Comparison of ENCODE assay signal across 8 cellular contexts in the genomic region with DNA sequence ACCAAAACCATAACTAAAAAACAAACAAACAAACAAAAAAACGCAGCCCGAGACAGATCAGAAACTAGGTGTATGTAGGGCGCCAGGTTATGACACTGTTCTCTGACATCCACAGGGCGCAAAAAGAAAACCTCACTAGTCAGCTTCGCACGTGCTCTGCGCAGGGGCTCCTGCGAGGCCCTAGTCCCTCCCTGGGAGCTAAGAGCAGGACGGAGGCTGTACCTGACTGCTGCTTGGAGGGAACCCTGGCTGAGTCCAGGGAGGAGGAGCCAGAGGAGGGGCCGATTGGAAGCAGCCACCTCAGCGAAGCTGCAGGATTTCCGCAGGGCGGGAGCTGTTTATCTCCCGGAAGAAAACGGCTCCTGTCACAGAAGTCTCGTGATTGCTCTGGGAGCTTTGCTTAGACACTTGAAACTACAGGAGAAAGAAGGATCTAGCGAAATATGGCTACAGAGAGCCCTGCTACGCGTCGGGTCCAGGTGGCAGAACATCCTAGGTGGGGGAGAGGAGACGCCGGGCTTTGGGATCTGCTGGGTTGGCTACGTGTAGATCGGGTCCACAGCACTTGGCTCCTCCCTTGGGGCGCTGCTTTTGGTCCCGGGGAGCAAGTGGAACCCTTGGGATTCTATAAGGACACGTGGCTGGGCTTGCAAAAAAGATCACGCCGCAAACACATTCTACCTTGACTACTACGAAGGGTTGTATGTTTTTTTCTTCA. TPM values are rescaled to one million over a fixed set of nuclear protein-coding genes. Genes with fewer than 3 reads are reported as not detected.
DNase-seq lines count a peak whose midpoint lies in the region; ATAC-seq and TF ChIP-seq lines count a peak whose summit lies in the region.

Gene GALK2 (plus strand): TSS at position 368 of the 718 bp plus-strand sequence. CDS start 76 bp downstream, at position 444.

- no peak within 1 kb of the TSS for H2AK5ac ChIP-seq in IMR-90 (ENCODE audit: low read depth, low read length)

- H3K9me2 ChIP-seq in PC-9 (ENCODE audit: insufficient read depth), result no peaks in the 10 kb centered on the region

- TF ChIP-seq RAD21 in IMR-90 (IDR thresholded peaks at IDR 0.05; ENCODE audit: low read length), result no peak

- peak within 1 kb of the TSS; percentile 82 for H4K91ac ChIP-seq in IMR-90 (ENCODE audit: insufficient read depth, low read depth, low read length)

- H2BK15ac ChIP-seq in IMR-90 (ENCODE audit: low read depth, low read length), result peak within 1 kb of the TSS; percentile 68; the same call in 1 of the 3 replicates

- BruUV-seq in IMR-90 (replicated peaks; lab: Mats Ljungman, UMichigan) (TSS peak; percentile 44), PC-9 (replicated peaks; lab: Mats Ljungman, UMichigan) (no TSS peak)

- H3K23ac ChIP-seq in IMR-90 (ENCODE audit: low read depth, low read length), result peak within 1 kb of the TSS; percentile 85

- no peaks in the 10 kb centered on the region for H3K9me1 ChIP-seq in IMR-90 (ENCODE audit: insufficient read depth, low read length)

- H4K8ac ChIP-seq in IMR-90 (ENCODE audit: low read depth in 2 of 2, low read length in 2 of 2), result peak within 1 kb of the TSS; percentile 71 to 94

- peak within 1 kb of the TSS; percentile 92 for H3K4me3 Mint-ChIP-seq in activated T-cell treated with anti-CD3 and anti-CD28 coated beads, Interleukin-2, amount 50 U/mL, for 24 hours

- peak within 1 kb of the TSS; percentile 96 for H3K14ac ChIP-seq in IMR-90 (replicated peaks; ENCODE audit: low read depth, low read length)

- CTCF ChIA-PET in IMR-90 (lab: Yijun Ruan, JAX), result interaction anchor here (0.6 to 1.0 kb wide), 3 partner anchors 15 to 1155 kb away, joined by 3 to 4 read pairs (median 3); no protein-coding TSS in a partner anchor
- CTCF ChIA-PET in PC-9 (lab: Charles Lee), result interaction anchor here (0.7 to 1.1 kb wide), 2 partner anchors 15 to 316 kb away, joined by 3 to 4 read pairs; partner anchors contain the start of gene COPS2

- H2BK120ac ChIP-seq in IMR-90 (ENCODE audit: low read depth, low read length), result peak within 1 kb of the TSS; percentile 90

- peak within 1 kb of the TSS; percentile 97 for H3K27ac Mint-ChIP-seq in activated T-cell treated with anti-CD3 and anti-CD28 coated beads, Interleukin-2, amount 50 U/mL, for 24 hours

- H3K9me3 ChIP-seq in IMR-90 (ENCODE audit: control insufficient read depth, insufficient read depth, low read length), result no peaks in the 10 kb centered on the region
- H3K9me3 ChIP-seq in PC-9 (ENCODE audit: insufficient read depth, low read depth), result no peaks in the 10 kb centered on the region
- H3K9me3 ChIP-seq in esophagus (ENCODE audit: control insufficient read depth in 2 of 2, insufficient read depth in 1 of 2, low read depth in 1 of 2, low read length in 1 of 2), result no peaks in the 10 kb centered on the region
- H3K9me3 ChIP-seq in muscle layer of colon (ENCODE audit: low read length), result no peaks in the 10 kb centered on the region

- DNase-seq in DMS 273 treated with DMSO at 0.1 percent for 48 hours (lab: John Stamatoyannopoulos, UW), result peak; percentile 52
- peak; percentile 78 for DNase-seq in IMR-90
- peak; percentile 82 to 84 for DNase-seq in PC-9
- DNase-seq in activated T-cell treated with anti-CD3 and anti-CD28 coated beads, Interleukin-2, amount 50 U/mL, for 24 hours, result peak; percentile 86
- peak; percentile 59 for DNase-seq in stimulated activated CD8-positive, alpha-beta memory T cell treated with anti-CD3 and anti-CD28 coated beads, Interleukin-7, amount 100 ng/mL, for 24 hours (ENCODE audit: low read depth)

- WGBS in IMR-90 (ENCODE audit: extremely low coverage in 2 of 2, insufficient read length in 1 of 2), 2 experiments, result 3% methylated on average over 7 of the region's 30 CpGs; no CpG with 5 or more reads in 1 of the 2 experiments
- WGBS in esophagus, 2 donors, result 4% methylated on average over 30 of the region's 30 CpGs

- H3K27ac ChIP-seq in IMR-90 (ENCODE audit: insufficient read depth, low read length) (peak within 1 kb of the TSS; percentile 74), PC-9 (peak within 1 kb of the TSS; percentile 77), esophagus (ENCODE audit: low read depth in 2 of 2, low read length in 1 of 2) (peak within 1 kb of the TSS; percentile 93 to 96), muscle layer of colon (ENCODE audit: low read depth, low read length) (peak within 1 kb of the TSS; percentile 70)

- peak within 1 kb of the TSS; percentile 68 for H3K18ac ChIP-seq in IMR-90 (ENCODE audit: low read depth, low read length)

- peaks cover 7% of the 10 kb centered on the region for H3F3A ChIP-seq in PC-9 (ENCODE audit: insufficient read depth, low read depth)

- H2AFZ ChIP-seq in IMR-90 (replicated peaks; ENCODE audit: low read length, poor library complexity) (peak within 1 kb of the TSS; percentile 95), PC-9 (peak within 1 kb of the TSS; percentile 90)

- dilution Hi-C loops in IMR-90 (cut with HindIII; ENCODE audit: low sequenced_read_pairs, unreplicated experiment), result no loop called here

- H3K56ac ChIP-seq in IMR-90 (ENCODE audit: extremely low read depth, insufficient read depth, low read length), result peak within 1 kb of the TSS; percentile 85; the same call in 1 of the 2 replicates

- no peaks in the 10 kb centered on the region for H3K9me3 Mint-ChIP-seq in activated T-cell treated with anti-CD3 and anti-CD28 coated beads, Interleukin-2, amount 50 U/mL, for 24 hours

- no peaks in the 10 kb centered on the region for H4K20me1 ChIP-seq in IMR-90 (ENCODE audit: insufficient read depth, low read length)
- no peaks in the 10 kb centered on the region for H4K20me1 ChIP-seq in PC-9 (ENCODE audit: insufficient read depth)

- H3K4me3 ChIP-seq in IMR-90 (ENCODE audit: insufficient read depth, low read depth, low read length), result peak within 1 kb of the TSS; percentile 76
- H3K4me3 ChIP-seq in PC-9, result peak within 1 kb of the TSS; percentile 71
- H3K4me3 ChIP-seq in esophagus (ENCODE audit: low read depth in 1 of 2, low read length in 2 of 2), result peak within 1 kb of the TSS; percentile 71 to 89
- H3K4me3 ChIP-seq in muscle layer of colon (ENCODE audit: low read depth in 1 of 2, low read length in 2 of 2), result peak within 1 kb of the TSS; percentile 58 to 85

- H3K4ac ChIP-seq in IMR-90 (ENCODE audit: low read depth, low read length), result peak within 1 kb of the TSS; percentile 93

- H2AK9ac ChIP-seq in IMR-90 (replicated peaks; ENCODE audit: low read depth, low read length, poor library complexity), result peak within 1 kb of the TSS; percentile 48

- POLR2A ChIA-PET in IMR-90 (lab: Charles Lee; ENCODE audit: unreplicated experiment), result interaction anchor here (0.6 kb wide), 1 partner anchor 300 kb away, joined by 4 read pairs; no protein-coding TSS in a partner anchor
- POLR2A ChIA-PET in PC-9 (lab: Charles Lee; ENCODE audit: unreplicated experiment), result interaction anchor here (1.4 kb wide), 1 partner anchor 15 kb away, joined by 6 read pairs; the partner anchor contains the start of gene COPS2

- ATAC-seq in GM21528 (IDR thresholded peaks at IDR 0.05; ENCODE audit: low FRiP score, unreplicated experiment), result peak; percentile 96
- ATAC-seq in IMR-90 (ENCODE audit: low read depth), result peak; percentile 99

- H3K79me1 ChIP-seq in IMR-90 (ENCODE audit: low read depth in 1 of 2, low read length in 2 of 2), result peaks cover 14 to 47% of the 10 kb centered on the region in 2 experiments

- in situ Hi-C loops in IMR-90 (cut with MboI; ENCODE audit: low sequenced_read_pairs), result no loop called here

- peak; percentile 50 for TF ChIP-seq POLR2A in IMR-90 (IDR thresholded peaks at IDR 0.05; ENCODE audit: low read depth, low read length)

- H3K4me2 ChIP-seq in IMR-90 (ENCODE audit: low read depth, low read length), result peak within 1 kb of the TSS; percentile 86
- H3K4me2 ChIP-seq in PC-9, result peak within 1 kb of the TSS; percentile 94

- intact Hi-C loops in IMR-90 (cut with micrococcal nuclease), result no loop called here
- intact Hi-C loops in PC-9 (cut with micrococcal nuclease; ENCODE audit: unreplicated experiment), result loop anchor here (1.0 kb wide), 1 partner anchor 15 kb away; the partner anchor contains the start of gene COPS2

- TF ChIP-seq CTCF in IMR-90 (conservative IDR thresholded peaks at IDR 0.05; ENCODE audit: low read depth, low read length) (no peak), PC-9 (conservative IDR thresholded peaks at IDR 0.05) (no peak)

- peaks cover 29% of the 10 kb centered on the region for H3K4me1 Mint-ChIP-seq in activated T-cell treated with anti-CD3 and anti-CD28 coated beads, Interleukin-2, amount 50 U/mL, for 24 hours (ENCODE audit: low read depth)

- peaks cover 16% of the 10 kb centered on the region for H3K36me3 Mint-ChIP-seq in activated T-cell treated with anti-CD3 and anti-CD28 coated beads, Interleukin-2, amount 50 U/mL, for 24 hours (ENCODE audit: low read depth)

- H3K9ac ChIP-seq in IMR-90 (ENCODE audit: low read depth, low read length), result peak within 1 kb of the TSS; percentile 90
- peak within 1 kb of the TSS; percentile 67 for H3K9ac ChIP-seq in muscle layer of colon (ENCODE audit: low read length)

- H3K27me3 ChIP-seq in IMR-90 (ENCODE audit: control insufficient read depth, insufficient read depth, low read length) (no peaks in the 10 kb centered on the region), PC-9 (ENCODE audit: insufficient read depth, low read depth) (no peaks in the 10 kb centered on the region), esophagus (ENCODE audit: control insufficient read depth in 1 of 2, insufficient read depth in 2 of 2, low read length in 2 of 2) (no peaks in the 10 kb centered on the region), muscle layer of colon (ENCODE audit: control insufficient read depth in 1 of 2, insufficient read depth in 2 of 2, low read length in 2 of 2) (no peaks in the 10 kb centered on the region)

- H3K79me2 ChIP-seq in PC-9 (ENCODE audit: low read depth), result peaks cover 20% of the 10 kb centered on the region

- H4K5ac ChIP-seq in IMR-90 (ENCODE audit: low read depth, low read length), result peak within 1 kb of the TSS; percentile 90

- H2BK5ac ChIP-seq in IMR-90 (ENCODE audit: low read depth, low read length, poor library complexity, severe bottlenecking), result peak within 1 kb of the TSS; percentile 70

- H3K27me3 Mint-ChIP-seq in activated T-cell treated with anti-CD3 and anti-CD28 coated beads, Interleukin-2, amount 50 U/mL, for 24 hours, result no peaks in the 10 kb centered on the region

- no peaks in the 10 kb centered on the region for H3K36me3 ChIP-seq in IMR-90 (ENCODE audit: control insufficient read depth, insufficient read depth, low read length)
- H3K36me3 ChIP-seq in PC-9 (ENCODE audit: low read depth), result no peaks in the 10 kb centered on the region
- H3K36me3 ChIP-seq in esophagus (ENCODE audit: control insufficient read depth in 2 of 2, insufficient read depth in 2 of 2, low read length in 1 of 2), result no peaks in the 10 kb centered on the region
- no peaks in the 10 kb centered on the region for H3K36me3 ChIP-seq in muscle layer of colon (ENCODE audit: insufficient read depth, low read length)

- H3K4me1 ChIP-seq in IMR-90 (ENCODE audit: control insufficient read depth, insufficient read depth, low read length), result no peaks in the 10 kb centered on the region
- H3K4me1 ChIP-seq in PC-9 (replicated peaks; ENCODE audit: insufficient read depth), result 0 out of 2 replicates have a peak, but pooled peaks cover 7% of the 10 kb centered on the region
- peaks cover 0 to 2% of the 10 kb centered on the region in 2 donors for H3K4me1 ChIP-seq in esophagus (ENCODE audit: control insufficient read depth in 2 of 2, insufficient read depth in 2 of 2, low read length in 1 of 2)
- H3K4me1 ChIP-seq in muscle layer of colon (ENCODE audit: insufficient read depth, low read length), result no peaks in the 10 kb centered on the region

- 0 out of 2 replicates have a peak within 1 kb of the TSS, but pooled peaks have one; percentile 37 for H2BK20ac ChIP-seq in IMR-90 (ENCODE audit: low read depth, low read length)

RNA-seq across cellular contexts. Expression of gene GALK2, which starts in this region (rescaled TPM):
- total RNA-seq in IMR-90 (2012; rRNA removed) (51.4 and 63.6 TPM in 2 replicates), PC-9 (2021) (28.9 and 29.0 TPM in 2 replicates)
- polyA plus RNA-seq in IMR-90 (2012; rRNA removed) (23.9 and 27.0 TPM in 2 replicates), esophagus (10 to 100 TPM in 1 of 2 donors, 1 to 10 TPM in 1; 5.6 to 12.9 TPM)
- 11.3 and 15.1 TPM in 2 replicates for polyA plus RNA-seq in IMR-90 (2012; cell fraction: cytosol; rRNA removed)
- 8.3 and 17.8 TPM in 2 replicates for polyA plus RNA-seq in IMR-90 (2012; cell fraction: nucleus; rRNA removed; ENCODE audit: low replicate concordance)

Comparison
In these comparisons a context has a peak if more than half of its experiments do, and no peak if none do; other contexts are left out.
1. Peak in every context shown above with its lines: DNase-seq, ATAC-seq, H3K4me3 ChIP-seq and H3K27ac ChIP-seq.